ENCODE assay signal across 10 cellular contexts in the genomic region with DNA sequence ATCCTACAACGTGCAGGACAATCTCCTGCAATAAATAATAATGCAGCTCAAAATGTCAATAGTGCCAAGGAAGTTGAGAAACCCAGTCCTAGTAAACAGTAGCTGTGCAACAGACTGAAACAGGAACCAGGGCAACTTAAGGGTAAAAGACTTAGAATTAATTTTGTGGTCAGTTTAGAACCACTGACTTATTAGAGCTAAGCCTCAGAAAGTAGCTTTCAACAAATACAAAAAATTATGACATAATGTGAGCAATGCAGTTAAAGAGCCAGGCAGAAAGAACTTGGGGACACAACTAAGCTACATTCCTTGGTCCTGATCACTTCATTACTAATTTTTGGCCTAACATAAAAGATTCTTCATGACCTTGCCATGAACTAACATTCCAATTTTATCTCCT.
DNase-seq lines count a peak whose midpoint lies in the region; ATAC-seq and TF ChIP-seq lines count a peak whose summit lies in the region.
"Had no signal": no experiment of that assay in that cellular context is flagged by ENCODE, and none has a peak within 500 bp of the region (broad histone marks: within the 10 kb centered on the region; RNA-seq: fewer than 3 reads in every experiment).

No MANE protein-coding gene starts in this region.

- DNase-seq in kidney glomerular epithelial cell (lab: John Stamatoyannopoulos, UW) = peak; percentile 34
- DNase-seq in activated CD4-positive, alpha-beta T cell treated with anti-CD3 and anti-CD28 coated beads for 4 hours = no peak
- DNase-seq in ascending aorta (ENCODE audit: low spot score in 2 of 2) = no peak
- no peak for DNase-seq in Peyer's patch
- DNase-seq in activated effector memory CD4-positive, alpha-beta T cell treated with anti-CD3 and anti-CD28 coated beads, Interleukin-2, amount 50 U/mL, for 16 hours = no peak
- DNase-seq: foreskin melanocyte, testis had no signal

- intact Hi-C loops in ascending aorta (cut with DNase I) = no loop called here

- H3K27ac ChIP-seq in ascending aorta (no peak overlapping the region), Peyer's patch (no peak overlapping the region)
- H3K27ac ChIP-seq: testis had no signal

- no peak for TF ChIP-seq POLR2A in Peyer's patch (IDR thresholded peaks at IDR 0.05)

- H3K4me3 ChIP-seq in ascending aorta = no peak overlapping the region
- no peak overlapping the region for H3K4me3 ChIP-seq in Peyer's patch
- H3K4me3 ChIP-seq: testis had no signal

- TF ChIP-seq CTCF in ascending aorta (IDR thresholded peaks at IDR 0.05) (no peak), Peyer's patch (IDR thresholded peaks at IDR 0.05) (no peak)

- H3K27me3 ChIP-seq in ascending aorta = no peaks in the 10 kb centered on the region
- H3K27me3 ChIP-seq in Peyer's patch = no peaks in the 10 kb centered on the region
- H3K27me3 ChIP-seq: testis had no signal

- H3K9me3 ChIP-seq in ascending aorta (peaks cover 0 to 3% of the 10 kb centered on the region in 2 donors), Peyer's patch (no peaks in the 10 kb centered on the region)
- H3K9me3 ChIP-seq: testis had no signal

- no peaks in the 10 kb centered on the region for H3K36me3 ChIP-seq in ascending aorta
- H3K36me3 ChIP-seq in Peyer's patch = no peaks in the 10 kb centered on the region

- ATAC-seq in GM18907 (IDR thresholded peaks at IDR 0.05; ENCODE audit: unreplicated experiment) (peak; percentile 94), HG02610 (IDR thresholded peaks at IDR 0.05; ENCODE audit: unreplicated experiment) (peak; percentile 71), HG03558 (IDR thresholded peaks at IDR 0.05; ENCODE audit: extremely low read depth, unreplicated experiment) (peak; percentile 72)

- no peaks in the 10 kb centered on the region for H3K4me1 ChIP-seq in ascending aorta
- H3K4me1 ChIP-seq in Peyer's patch = no peaks in the 10 kb centered on the region
- H3K4me1 ChIP-seq: testis had no signal
